Comparison of ENCODE assay signal across 2 cellular contexts in genomic region chr1:145730900-145731299, GRCh38.
TF ChIP-seq lines count a peak whose summit lies in the region.

No MANE protein-coding gene starts in this region.

TF ChIP-seq in IMR-90, 13 proteins besides CTCF, POLR2A, EP300 and RAD21:
- no peak for TF ChIP-seq ELK1 (IDR thresholded peaks at IDR 0.05; ENCODE audit: borderline replicate concordance, low read depth, low read length)
- TF ChIP-seq USF2 (IDR thresholded peaks at IDR 0.05; ENCODE audit: low read depth, low read length): no peak
- no peak for TF ChIP-seq SMC3 (IDR thresholded peaks at IDR 0.05; ENCODE audit: low read depth, low read length)
- no peak for TF ChIP-seq RCOR1 (IDR thresholded peaks at IDR 0.05; ENCODE audit: insufficient replicate concordance, low read length)
- TF ChIP-seq MAZ (IDR thresholded peaks at IDR 0.05; ENCODE audit: borderline replicate concordance, low read depth, low read length): no peak
TF ChIP-seq in IMR-90: peak in this region for 0.

TF ChIP-seq in K562, 482 proteins besides CTCF, POLR2A, EP300 and RAD21:
- no peak for TF ChIP-seq ZNF224 (CRISPR knock-in tag; IDR thresholded peaks at IDR 0.05)
- TF ChIP-seq TFAM (CRISPR knock-in tag; conservative IDR thresholded peaks at IDR 0.05): no peak
- no peak for TF ChIP-seq FOS (IDR thresholded peaks at IDR 0.05; ENCODE audit: extremely low read depth, insufficient read length)
- TF ChIP-seq ZNF583 (CRISPR knock-in tag; IDR thresholded peaks at IDR 0.05): no peak
- no peak for TF ChIP-seq SRSF9 (IDR thresholded peaks at IDR 0.05; ENCODE audit: borderline replicate concordance, low read depth, low read length)
- no peak for TF ChIP-seq USF2 (CRISPR knock-in tag; IDR thresholded peaks at IDR 0.05)
- TF ChIP-seq SNRNP70 (optimal IDR thresholded peaks at IDR 0.05; ENCODE audit: low read depth, low read length): no peak
- TF ChIP-seq ZNF274 (IDR thresholded peaks at IDR 0.05; ENCODE audit: borderline replicate concordance, low read depth, low read length): no peak
- no peak for TF ChIP-seq ZNF133 (CRISPR knock-in tag; IDR thresholded peaks at IDR 0.05)
- no peak for TF ChIP-seq PHB (CRISPR knock-in tag; IDR thresholded peaks at IDR 0.05)
